ENCODE assay signal across 8 cellular contexts in genomic region chr15:75758071-75758872, GRCh38. TPM values are rescaled to one million over a fixed set of nuclear protein-coding genes. Genes with fewer than 3 reads are reported as not detected.
DNase-seq lines count a peak whose midpoint lies in the region; ATAC-seq lines count a peak whose summit lies in the region.

No MANE protein-coding gene starts in this region.

- no peaks in the 10 kb centered on the region for H4K20me1 ChIP-seq in BLaER1 treated with 17β-estradiol and CSF1 and Interleukin-3, amounts not matched to agents 10 nM and 100 nM

- H3K4me1 ChIP-seq in BLaER1 treated with 17β-estradiol and CSF1 and Interleukin-3, amounts not matched to agents 10 nM and 100 nM = peaks cover 9 to 22% (median 18%) of the 10 kb centered on the region in 10 experiments
- peaks cover 2% of the 10 kb centered on the region in 2 donors for H3K4me1 ChIP-seq in mucosa of rectum (ENCODE audit: control insufficient read depth in 2 of 2, insufficient read depth in 2 of 2, low read length in 2 of 2)

- DNase-seq in HUDEP-2 (lab: John Stamatoyannopoulos, UW; ENCODE audit: unreplicated experiment in 76 of 76) (peak in 74 of 76 experiments; percentile 31 to 87 (median 78)), OCI-M1 (lab: John Stamatoyannopoulos, UW) (peak; percentile 95)
- DNase-seq in activated T-cell treated with anti-CD3 and anti-CD28 coated beads, Interleukin-2, amount 50 U/mL, for 4 hours = no peak
- peak; percentile 32 to 55 for DNase-seq in stimulated activated CD8-positive, alpha-beta memory T cell treated with anti-CD3 and anti-CD28 coated beads, Interleukin-7, amount 100 ng/mL, for 48 hours (ENCODE audit: extremely low read depth in 1 of 2, low read depth in 1 of 2)

- no peaks in the 10 kb centered on the region for H3K9me3 ChIP-seq in BLaER1 treated with 17β-estradiol and CSF1 and Interleukin-3, amounts not matched to agents 10 nM and 100 nM (replicated peaks in 1 of 11)
- H3K9me3 ChIP-seq in mucosa of rectum (ENCODE audit: control insufficient read depth in 2 of 2, low read length in 2 of 2) = no peaks in the 10 kb centered on the region

- H3K27ac ChIP-seq in BLaER1 treated with 17β-estradiol and CSF1 and Interleukin-3, amounts not matched to agents 10 nM and 100 nM = peak overlapping the region; percentile 69 to 88 (median 79); a peak in 21 of 22 replicates
- peak overlapping the region; percentile 70 to 71 for H3K27ac ChIP-seq in mucosa of rectum (ENCODE audit: low read depth in 2 of 2, low read length in 2 of 2)

- H3K9ac ChIP-seq in BLaER1 treated with 17β-estradiol and CSF1 and Interleukin-3, amounts not matched to agents 10 nM and 100 nM = peak overlapping the region; percentile 69 to 84 (median 79)
- peak overlapping the region; percentile 38 to 65 for H3K9ac ChIP-seq in mucosa of rectum (ENCODE audit: low read depth in 1 of 2, low read length in 2 of 2)

- peak overlapping the region; percentile 59 to 76 (median 64) for H3K4me3 ChIP-seq in BLaER1 treated with 17β-estradiol and CSF1 and Interleukin-3, amounts not matched to agents 10 nM and 100 nM
- H3K4me3 ChIP-seq in mucosa of rectum (ENCODE audit: low read length in 2 of 2) = peak overlapping the region; percentile 75 to 77

- H3K36me3 Mint-ChIP-seq in activated T-cell treated with anti-CD3 and anti-CD28 coated beads, Interleukin-2, amount 50 U/mL, for 4 hours (ENCODE audit: insufficient read depth) = no peaks in the 10 kb centered on the region

- H3K4me3 Mint-ChIP-seq in activated T-cell treated with anti-CD3 and anti-CD28 coated beads, Interleukin-2, amount 50 U/mL, for 4 hours = peak overlapping the region; percentile 90

- H3K4me2 ChIP-seq in BLaER1 treated with 17β-estradiol and CSF1 and Interleukin-3, amounts not matched to agents 10 nM and 100 nM = peak overlapping the region; percentile 70 to 96 (median 80)

- H3K36me3 ChIP-seq in BLaER1 treated with 17β-estradiol and CSF1 and Interleukin-3, amounts not matched to agents 10 nM and 100 nM = no peaks in the 10 kb centered on the region
- no peaks in the 10 kb centered on the region for H3K36me3 ChIP-seq in mucosa of rectum (ENCODE audit: control insufficient read depth in 2 of 2, insufficient read depth in 2 of 2, low read length in 2 of 2)

- H3K27me3 Mint-ChIP-seq in activated T-cell treated with anti-CD3 and anti-CD28 coated beads, Interleukin-2, amount 50 U/mL, for 4 hours (ENCODE audit: low read depth) = no peaks in the 10 kb centered on the region

- peaks cover 16% of the 10 kb centered on the region for H3K4me1 Mint-ChIP-seq in activated T-cell treated with anti-CD3 and anti-CD28 coated beads, Interleukin-2, amount 50 U/mL, for 4 hours (ENCODE audit: low read depth)

- H3K9me3 Mint-ChIP-seq in activated T-cell treated with anti-CD3 and anti-CD28 coated beads, Interleukin-2, amount 50 U/mL, for 4 hours = no peaks in the 10 kb centered on the region

- H3K27me3 ChIP-seq in BLaER1 treated with 17β-estradiol and CSF1 and Interleukin-3, amounts not matched to agents 10 nM and 100 nM = no peaks in the 10 kb centered on the region
- no peaks in the 10 kb centered on the region for H3K27me3 ChIP-seq in mucosa of rectum (ENCODE audit: control insufficient read depth in 2 of 2, insufficient read depth in 2 of 2, low read length in 2 of 2)

- ATAC-seq in GM19372 (IDR thresholded peaks at IDR 0.05; ENCODE audit: low read depth, unreplicated experiment) (peak; percentile 80), esophagus mucosa (peak; percentile 82)
- peak; percentile 87 to 95 for ATAC-seq in activated T-cell treated with anti-CD3 and anti-CD28 coated beads, Interleukin-2, amount 50 U/mL, for 4 hours

RNA-seq across cellular contexts. Expression of gene CSPG4, which starts 45.6 kb away (rescaled TPM):
- total RNA-seq in activated T-cell treated with anti-CD3 and anti-CD28 coated beads, Interleukin-2, amount 50 U/mL, for 4 hours = under 1 TPM in 1 of 3 donors, not detected in 2; 0.03 TPM
- total RNA-seq in esophagus mucosa = 1.9 TPM
